In the genomic region with DNA sequence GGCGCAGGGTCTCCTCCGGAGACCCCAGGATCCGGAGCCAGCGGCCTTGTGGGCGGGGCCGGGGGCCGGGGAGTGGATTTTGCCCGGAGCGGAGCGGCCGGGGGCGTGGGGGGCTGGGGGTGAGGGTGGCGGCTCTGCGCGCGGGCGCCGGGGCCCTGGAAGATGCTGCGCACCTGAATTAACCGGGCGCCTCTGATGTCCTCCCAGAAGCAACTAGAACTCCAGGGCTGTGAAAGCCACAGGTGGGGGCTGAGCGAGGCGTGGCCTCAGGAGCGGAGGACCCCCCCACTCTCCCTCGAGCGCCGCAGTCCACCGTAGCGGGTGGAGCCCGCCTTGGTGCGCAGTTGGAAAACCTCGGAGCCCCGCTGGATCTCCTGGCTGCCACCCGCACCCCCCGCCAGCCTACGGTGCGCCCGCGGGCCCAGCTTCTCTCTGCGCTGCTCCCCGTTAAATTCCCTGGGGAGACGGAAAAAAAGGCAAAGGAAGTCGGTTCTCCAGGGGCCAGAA, we compare ENCODE assay signal across 9 cellular contexts. TPM values are rescaled to one million over a fixed set of nuclear protein-coding genes. Genes with fewer than 3 reads are reported as not detected.
A peak's percentile ranks its signal among the peaks of the same experiment; 100 is the strongest.
DNase-seq lines count a peak whose midpoint lies in the region; ATAC-seq, FAIRE-seq and TF ChIP-seq lines count a peak whose summit lies in the region.
"Had no signal": no experiment of that assay in that cellular context is flagged by ENCODE, and none has a peak within 500 bp of the region (broad histone marks: within the 10 kb centered on the region; RNA-seq: fewer than 3 reads in every experiment).

No MANE protein-coding gene starts in this region.

- H3K36me3 ChIP-seq in Panc1 (ENCODE audit: control insufficient read depth, insufficient read depth, low read length) (no peaks in the 10 kb centered on the region; the same call in 1 of the 2 replicates), HepG2 (replicated peaks in 1 of 2; ENCODE audit: control insufficient read depth in 1 of 2, insufficient read depth in 2 of 2, low read length in 2 of 2) (peaks cover 3 to 6% of the 10 kb centered on the region in 2 experiments; a peak in 3 of 5 replicates), subcutaneous abdominal adipose tissue (ENCODE audit: control insufficient read depth in 5 of 5, insufficient read depth in 5 of 5, low read length in 5 of 5) (peaks cover 0 to 30% (median 18%) of the 10 kb centered on the region in 5 donors)

- DNase-seq in Panc1 (ENCODE audit: low read depth, low spot score) = no peak
- DNase-seq in choroid plexus epithelial cell (ENCODE audit: low read depth) = peak; percentile 7
- no peak for DNase-seq in HepG2 (ENCODE audit: low spot score)
- no peak for DNase-seq in middle frontal gyrus (ENCODE audit: extremely low spot score, low spot score)

- CTCF ChIA-PET in Panc1 (lab: Charles Lee) (no interaction called here), HepG2 (lab: Yijun Ruan, JAX; ENCODE audit: low intra/inter-chr PET ratio, low total read pairs) (no interaction called here)

- H3K4me1 ChIP-seq in Panc1 (ENCODE audit: control insufficient read depth, insufficient read depth, low read length) = peaks cover 14% of the 10 kb centered on the region
- H3K4me1 ChIP-seq in HepG2 (ENCODE audit: insufficient read depth, low read length) = peaks cover 26% of the 10 kb centered on the region
- peaks cover 4 to 28% (median 22%) of the 10 kb centered on the region in 5 donors for H3K4me1 ChIP-seq in subcutaneous abdominal adipose tissue (ENCODE audit: control insufficient read depth in 5 of 5, insufficient read depth in 5 of 5, low read length in 5 of 5)

- peak overlapping the region; percentile 74 to 97 for H3K4me3 ChIP-seq in Panc1 (ENCODE audit: low read depth in 2 of 2, low read length in 2 of 2)
- H3K4me3 ChIP-seq in choroid plexus epithelial cell (ENCODE audit: low read depth, low read length) = peak overlapping the region; percentile 80
- peak overlapping the region; percentile 90 to 100 (median 93) for H3K4me3 ChIP-seq in HepG2 (replicated peaks in 1 of 3; ENCODE audit: insufficient read depth in 1 of 3, low read depth in 2 of 3, low read length in 3 of 3)
- H3K4me3 ChIP-seq in subcutaneous abdominal adipose tissue (ENCODE audit: low read depth in 1 of 5, low read length in 5 of 5) = peak overlapping the region; percentile 64 to 95 (median 89)

- H3K27me3 ChIP-seq in Panc1 (ENCODE audit: control insufficient read depth, insufficient read depth, low read length) (no peaks in the 10 kb centered on the region), HepG2 (ENCODE audit: control insufficient read depth in 1 of 2, insufficient read depth in 2 of 2, low read length in 2 of 2) (no peaks in the 10 kb centered on the region), subcutaneous abdominal adipose tissue (ENCODE audit: control insufficient read depth in 5 of 5, insufficient read depth in 4 of 5, low read length in 5 of 5) (no peaks in the 10 kb centered on the region)

- H3K4me2 ChIP-seq in HepG2 (ENCODE audit: low read depth, low read length) = peak overlapping the region; percentile 99

- FAIRE-seq in HepG2 (lab: Jason Lieb, UNC) = no peak
- FAIRE-seq: TTC549 had no signal

- no peak overlapping the region for H2AFZ ChIP-seq in HepG2 (ENCODE audit: low read length)

- TF ChIP-seq RAD21 in HepG2 (CRISPR knock-in tag; IDR thresholded peaks at IDR 0.05) = no peak

- POLR2A ChIA-PET in Panc1 (lab: Charles Lee) = no interaction called here
- POLR2A ChIA-PET in HepG2 (lab: Yijun Ruan, JAX) = interaction anchor here (0.8 to 3.3 kb wide), 10 partner anchors 9 to 229 kb away, joined by 3 to 31 read pairs (median 3); a partner anchor contains a TSS

- peak; percentile 10 for ATAC-seq in GM21619 (IDR thresholded peaks at IDR 0.05; ENCODE audit: unreplicated experiment)
- ATAC-seq in Panc1 = peak; percentile 63
- peak; percentile 45 for ATAC-seq in HepG2
- ATAC-seq in GM21786 (IDR thresholded peaks at IDR 0.05; ENCODE audit: unreplicated experiment) = no peak
- ATAC-seq in GM18909 (IDR thresholded peaks at IDR 0.05; ENCODE audit: poor library complexity, unreplicated experiment) = no peak

- no peaks in the 10 kb centered on the region for H4K20me1 ChIP-seq in HepG2 (ENCODE audit: insufficient read depth, low read length)

- intact Hi-C loops in Panc1 (cut with micrococcal nuclease; ENCODE audit: unreplicated experiment) (no loop called here), HepG2 (cut with micrococcal nuclease; ENCODE audit: unreplicated experiment) (loop anchor here (2.0 kb wide), 1 partner anchor 42 kb away; no protein-coding TSS in a partner anchor)

- peaks cover 9% of the 10 kb centered on the region for H3K79me2 ChIP-seq in HepG2 (ENCODE audit: insufficient read depth, low read length)

- H3K9ac ChIP-seq in HepG2 (ENCODE audit: insufficient read depth, low read depth, low read length) (peak overlapping the region; percentile 93), subcutaneous abdominal adipose tissue (ENCODE audit: low read length in 5 of 5) (peak overlapping the region in 4 of 5 donors; percentile 28 to 95 (median 68))

- WGBS in HepG2 (ENCODE audit: low lambda C conversion rate) = 16% methylated on average over 13 of the region's 43 CpGs

- in situ Hi-C loops in Panc1 (cut with HindIII; ENCODE audit: low pct_unique_long_range_greater_than_20kb, low sequenced_read_pairs) (no loop called here), HepG2 (cut with HindIII; ENCODE audit: extremely low pct_ligation_motif_present, low pct_unique_long_range_greater_than_20kb) (no loop called here)

- TF ChIP-seq POLR2A in HepG2 (IDR thresholded peaks at IDR 0.05; ENCODE audit: insufficient read depth in 1 of 2, low read depth in 2 of 2, low read length in 2 of 2) = no peak

- peak overlapping the region; percentile 82 for H3K27ac ChIP-seq in Panc1 (ENCODE audit: low read length)
- H3K27ac ChIP-seq in HepG2 (ENCODE audit: extremely low read length, insufficient read depth, low read length) = peak overlapping the region; percentile 33
- no peak overlapping the region for H3K27ac ChIP-seq in subcutaneous abdominal adipose tissue (ENCODE audit: low read depth, low read length)

- H3K9me3 ChIP-seq in Panc1 (ENCODE audit: control insufficient read depth, insufficient read depth, low read depth, low read length) = no peaks in the 10 kb centered on the region
- no peaks in the 10 kb centered on the region for H3K9me3 ChIP-seq in HepG2 (ENCODE audit: low read length)
- H3K9me3 ChIP-seq in subcutaneous abdominal adipose tissue (ENCODE audit: control insufficient read depth in 5 of 5, low read length in 5 of 5) = no peaks in the 10 kb centered on the region

- no peak for TF ChIP-seq CTCF in Panc1 (IDR thresholded peaks at IDR 0.05)
- TF ChIP-seq CTCF in choroid plexus epithelial cell (conservative IDR thresholded peaks at IDR 0.05; ENCODE audit: low read depth, low read length) = no peak
- no peak for TF ChIP-seq CTCF in HepG2 (CRISPR knock-in tag; IDR thresholded peaks at IDR 0.05)

- BruUV-seq in Panc1 (replicated peaks; lab: Mats Ljungman, UMichigan) (no TSS peak), HepG2 (replicated peaks; lab: Mats Ljungman, UMichigan) (no TSS peak)

- no peak for TF ChIP-seq EP300 in HepG2 (IDR thresholded peaks at IDR 0.05; ENCODE audit: low read depth in 2 of 2, low read length in 2 of 2)
- no peak for TF ChIP-seq EP300 in HepG2 (CRISPR knock-in tag; IDR thresholded peaks at IDR 0.05; ENCODE audit: borderline replicate concordance)

RNA-seq across cellular contexts. Expression of a gene that starts 0.5 kb away (rescaled TPM):
- total RNA-seq in Panc1 (2021; ENCODE audit: unreplicated experiment) (30.9 TPM), HepG2 (2016; rRNA removed; fragmentation: Illumina TruSeq; extraction: Trizol) (3.1 and 8.7 TPM in 2 replicates)
- polyA plus RNA-seq in Panc1 (2012; ENCODE audit: insufficient read length) = 34.6 TPM
- 3.2 and 3.4 TPM in 2 replicates for total RNA-seq in HepG2 (2016; cell fraction: cytosol; rRNA removed; fragmentation: Illumina TruSeq; extraction: Trizol; ENCODE audit: low read depth)
- 3.5 and 11.2 TPM in 2 replicates for total RNA-seq in HepG2 (2016; cell fraction: insoluble cytoplasmic fraction; rRNA removed; fragmentation: Illumina TruSeq; extraction: Trizol)
- total RNA-seq in HepG2 (2016; cell fraction: membrane; rRNA removed; fragmentation: Illumina TruSeq; extraction: Trizol) = 3.1 and 3.2 TPM in 2 replicates
- 12.9 and 13.6 TPM in 2 replicates for total RNA-seq in HepG2 (2016; cell fraction: nucleus; rRNA removed; fragmentation: Illumina TruSeq; extraction: Trizol)
- polyA plus RNA-seq in HepG2 (2011; rRNA removed) = 13.2 and 21.1 TPM in 2 replicates
- 5.5 and 7.6 TPM in 2 replicates for polyA plus RNA-seq in HepG2 (2011; cell fraction: cytosol; rRNA removed)
- 121 and 146 TPM in 2 replicates for polyA plus RNA-seq in HepG2 (2011; cell fraction: nucleus; rRNA removed)
- 7.0 and 18.5 TPM in 2 replicates for polyA plus RNA-seq in HepG2 (2012)
- polyA plus RNA-seq in HepG2 (2016; cell fraction: cytosol; fragmentation: Illumina TruSeq; extraction: Trizol; ENCODE audit: low read depth) = 0.73 and 1.0 TPM in 2 replicates
- 2.8 and 4.4 TPM in 2 replicates for polyA plus RNA-seq in HepG2 (2016; cell fraction: insoluble cytoplasmic fraction; fragmentation: Illumina TruSeq; extraction: Trizol; ENCODE audit: low read depth)
- 1.4 and 2.3 TPM in 2 replicates for polyA plus RNA-seq in HepG2 (2016; cell fraction: membrane; fragmentation: Illumina TruSeq; extraction: Trizol; ENCODE audit: low read depth)
- 29.5 and 32.2 TPM in 2 replicates for polyA plus RNA-seq in HepG2 (2016; cell fraction: nucleus; fragmentation: Illumina TruSeq; extraction: Trizol; ENCODE audit: insufficient read depth, low read depth)
- 7.7 and 20.5 TPM in 2 replicates for polyA minus RNA-seq in HepG2 (2011; rRNA and poly(A)+ RNA removed; ENCODE audit: low replicate concordance)
- 5.6 and 11.8 TPM in 2 replicates for polyA minus RNA-seq in HepG2 (2011; cell fraction: cytosol; rRNA and poly(A)+ RNA removed)
- polyA minus RNA-seq in HepG2 (2011; cell fraction: nucleus; rRNA and poly(A)+ RNA removed) = 22.4 and 23.0 TPM in 2 replicates

RNA-seq across cellular contexts. Expression of a gene that starts 0.6 kb away (rescaled TPM):
- 70.2 TPM for total RNA-seq in Panc1 (2021; ENCODE audit: unreplicated experiment)
- polyA plus RNA-seq in Panc1 (2012; ENCODE audit: insufficient read length) = 84.2 TPM
- 5.5 and 12.2 TPM in 2 replicates for total RNA-seq in HepG2 (2016; rRNA removed; fragmentation: Illumina TruSeq; extraction: Trizol)
- 4.0 and 6.2 TPM in 2 replicates for total RNA-seq in HepG2 (2016; cell fraction: cytosol; rRNA removed; fragmentation: Illumina TruSeq; extraction: Trizol; ENCODE audit: low read depth)
- 4.5 and 13.3 TPM in 2 replicates for total RNA-seq in HepG2 (2016; cell fraction: insoluble cytoplasmic fraction; rRNA removed; fragmentation: Illumina TruSeq; extraction: Trizol)
- 6.1 and 6.4 TPM in 2 replicates for total RNA-seq in HepG2 (2016; cell fraction: membrane; rRNA removed; fragmentation: Illumina TruSeq; extraction: Trizol)
- total RNA-seq in HepG2 (2016; cell fraction: nucleus; rRNA removed; fragmentation: Illumina TruSeq; extraction: Trizol) = 18.5 and 23.9 TPM in 2 replicates
- polyA plus RNA-seq in HepG2 (2011; rRNA removed) = 17.6 and 23.9 TPM in 2 replicates
- polyA plus RNA-seq in HepG2 (2011; cell fraction: cytosol; rRNA removed) = 13.7 and 17.1 TPM in 2 replicates
- 145 and 163 TPM in 2 replicates for polyA plus RNA-seq in HepG2 (2011; cell fraction: nucleus; rRNA removed)
- polyA plus RNA-seq in HepG2 (2012) = 21.6 and 30.9 TPM in 2 replicates
- 3.7 and 4.2 TPM in 2 replicates for polyA plus RNA-seq in HepG2 (2016; cell fraction: cytosol; fragmentation: Illumina TruSeq; extraction: Trizol; ENCODE audit: low read depth)
- 7.1 and 11.5 TPM in 2 replicates for polyA plus RNA-seq in HepG2 (2016; cell fraction: insoluble cytoplasmic fraction; fragmentation: Illumina TruSeq; extraction: Trizol; ENCODE audit: low read depth)
- polyA plus RNA-seq in HepG2 (2016; cell fraction: membrane; fragmentation: Illumina TruSeq; extraction: Trizol; ENCODE audit: low read depth) = 7.0 and 7.3 TPM in 2 replicates
- 81.4 and 86.8 TPM in 2 replicates for polyA plus RNA-seq in HepG2 (2016; cell fraction: nucleus; fragmentation: Illumina TruSeq; extraction: Trizol; ENCODE audit: insufficient read depth, low read depth)
- polyA minus RNA-seq in HepG2 (2011; rRNA and poly(A)+ RNA removed; ENCODE audit: low replicate concordance) = 15.4 and 23.1 TPM in 2 replicates
- polyA minus RNA-seq in HepG2 (2011; cell fraction: cytosol; rRNA and poly(A)+ RNA removed) = 15.4 and 18.7 TPM in 2 replicates
- polyA minus RNA-seq in HepG2 (2011; cell fraction: nucleus; rRNA and poly(A)+ RNA removed) = 34.1 and 36.2 TPM in 2 replicates

RNA-seq across cellular contexts. Expression of a gene that starts 39.9 kb away (rescaled TPM):
- total RNA-seq in Panc1 (2021; ENCODE audit: unreplicated experiment) = 230 TPM
- polyA plus RNA-seq in Panc1 (2012; ENCODE audit: insufficient read length) = 174 TPM
- total RNA-seq in HepG2 (2016; rRNA removed; fragmentation: Illumina TruSeq; extraction: Trizol) = 38.7 and 42.8 TPM in 2 replicates
- total RNA-seq in HepG2 (2016; cell fraction: cytosol; rRNA removed; fragmentation: Illumina TruSeq; extraction: Trizol; ENCODE audit: low read depth) = 8.0 and 9.3 TPM in 2 replicates
- total RNA-seq in HepG2 (2016; cell fraction: insoluble cytoplasmic fraction; rRNA removed; fragmentation: Illumina TruSeq; extraction: Trizol) = 36.5 and 38.8 TPM in 2 replicates
- 12.8 and 13.4 TPM in 2 replicates for total RNA-seq in HepG2 (2016; cell fraction: membrane; rRNA removed; fragmentation: Illumina TruSeq; extraction: Trizol)
- total RNA-seq in HepG2 (2016; cell fraction: nucleus; rRNA removed; fragmentation: Illumina TruSeq; extraction: Trizol) = 57.4 and 57.5 TPM in 2 replicates
- 38.6 and 44.0 TPM in 2 replicates for polyA plus RNA-seq in HepG2 (2011; rRNA removed)
- 16.4 and 18.9 TPM in 2 replicates for polyA plus RNA-seq in HepG2 (2011; cell fraction: cytosol; rRNA removed)
- polyA plus RNA-seq in HepG2 (2011; cell fraction: nucleus; rRNA removed) = 134 and 171 TPM in 2 replicates
- polyA plus RNA-seq in HepG2 (2012) = 28.2 and 46.6 TPM in 2 replicates
- 1.4 and 2.0 TPM in 2 replicates for polyA plus RNA-seq in HepG2 (2016; cell fraction: cytosol; fragmentation: Illumina TruSeq; extraction: Trizol; ENCODE audit: low read depth)
- polyA plus RNA-seq in HepG2 (2016; cell fraction: insoluble cytoplasmic fraction; fragmentation: Illumina TruSeq; extraction: Trizol; ENCODE audit: low read depth) = 23.5 and 27.4 TPM in 2 replicates
- 3.4 and 3.7 TPM in 2 replicates for polyA plus RNA-seq in HepG2 (2016; cell fraction: membrane; fragmentation: Illumina TruSeq; extraction: Trizol; ENCODE audit: low read depth)
- 77.8 and 79.2 TPM in 2 replicates for polyA plus RNA-seq in HepG2 (2016; cell fraction: nucleus; fragmentation: Illumina TruSeq; extraction: Trizol; ENCODE audit: insufficient read depth, low read depth)
- polyA minus RNA-seq in HepG2 (2011; rRNA and poly(A)+ RNA removed; ENCODE audit: low replicate concordance) = 133 and 148 TPM in 2 replicates
- polyA minus RNA-seq in HepG2 (2011; cell fraction: cytosol; rRNA and poly(A)+ RNA removed) = 36.1 and 37.6 TPM in 2 replicates
- polyA minus RNA-seq in HepG2 (2011; cell fraction: nucleus; rRNA and poly(A)+ RNA removed) = 108 and 132 TPM in 2 replicates

RNA-seq across cellular contexts. Expression of a gene that starts 50.9 kb away (rescaled TPM):
- not detected for total RNA-seq in Panc1 (2021; ENCODE audit: unreplicated experiment)
- polyA plus RNA-seq in Panc1 (2012; ENCODE audit: insufficient read length) = 0.57 TPM
- 0.11 TPM in 1 of 2 replicates, not detected in the other for total RNA-seq in HepG2 (2016; rRNA removed; fragmentation: Illumina TruSeq; extraction: Trizol)
- total RNA-seq in HepG2 (2016; cell fraction: cytosol; rRNA removed; fragmentation: Illumina TruSeq; extraction: Trizol; ENCODE audit: low read depth) = not detected in 2 replicates
- total RNA-seq in HepG2 (2016; cell fraction: insoluble cytoplasmic fraction; rRNA removed; fragmentation: Illumina TruSeq; extraction: Trizol) = 0.06 TPM in 1 of 2 replicates, not detected in the other
- total RNA-seq in HepG2 (2016; cell fraction: membrane; rRNA removed; fragmentation: Illumina TruSeq; extraction: Trizol) = not detected in 2 replicates
- not detected in 2 replicates for total RNA-seq in HepG2 (2016; cell fraction: nucleus; rRNA removed; fragmentation: Illumina TruSeq; extraction: Trizol)
- 0.03 TPM in 1 of 2 replicates, not detected in the other for polyA plus RNA-seq in HepG2 (2011; rRNA removed)
- polyA plus RNA-seq in HepG2 (2011; cell fraction: cytosol; rRNA removed) = not detected in 2 replicates
- polyA plus RNA-seq in HepG2 (2011; cell fraction: nucleus; rRNA removed) = 0.05 and 0.11 TPM in 2 replicates
- 0.16 and 0.19 TPM in 2 replicates for polyA plus RNA-seq in HepG2 (2012)
- not detected in 2 replicates for polyA plus RNA-seq in HepG2 (2016; cell fraction: cytosol; fragmentation: Illumina TruSeq; extraction: Trizol; ENCODE audit: low read depth)
- not detected in 2 replicates for polyA plus RNA-seq in HepG2 (2016; cell fraction: insoluble cytoplasmic fraction; fragmentation: Illumina TruSeq; extraction: Trizol; ENCODE audit: low read depth)
- polyA plus RNA-seq in HepG2 (2016; cell fraction: membrane; fragmentation: Illumina TruSeq; extraction: Trizol; ENCODE audit: low read depth) = not detected in 2 replicates
- 0.21 TPM in 1 of 2 replicates, not detected in the other for polyA plus RNA-seq in HepG2 (2016; cell fraction: nucleus; fragmentation: Illumina TruSeq; extraction: Trizol; ENCODE audit: insufficient read depth, low read depth)
- 0.22 and 5.5 TPM in 2 replicates for polyA minus RNA-seq in HepG2 (2011; rRNA and poly(A)+ RNA removed; ENCODE audit: low replicate concordance)
- not detected in 2 replicates for polyA minus RNA-seq in HepG2 (2011; cell fraction: cytosol; rRNA and poly(A)+ RNA removed)
- not detected in 2 replicates for polyA minus RNA-seq in HepG2 (2011; cell fraction: nucleus; rRNA and poly(A)+ RNA removed)

Comparison
In these comparisons a context has a peak if more than half of its experiments do, and no peak if none do; other contexts are left out.
1. ATAC-seq: peak in GM21619 (single experiment), Panc1 (single experiment) and HepG2 (single experiment); none in GM21786 (single experiment) and GM18909 (single experiment).
2. Peak in every context shown above with its lines, with median percentiles within 50 percentile points of each other: H3K4me3 ChIP-seq.